8 cellular contexts compared by ENCODE assay signal in the genomic region with DNA sequence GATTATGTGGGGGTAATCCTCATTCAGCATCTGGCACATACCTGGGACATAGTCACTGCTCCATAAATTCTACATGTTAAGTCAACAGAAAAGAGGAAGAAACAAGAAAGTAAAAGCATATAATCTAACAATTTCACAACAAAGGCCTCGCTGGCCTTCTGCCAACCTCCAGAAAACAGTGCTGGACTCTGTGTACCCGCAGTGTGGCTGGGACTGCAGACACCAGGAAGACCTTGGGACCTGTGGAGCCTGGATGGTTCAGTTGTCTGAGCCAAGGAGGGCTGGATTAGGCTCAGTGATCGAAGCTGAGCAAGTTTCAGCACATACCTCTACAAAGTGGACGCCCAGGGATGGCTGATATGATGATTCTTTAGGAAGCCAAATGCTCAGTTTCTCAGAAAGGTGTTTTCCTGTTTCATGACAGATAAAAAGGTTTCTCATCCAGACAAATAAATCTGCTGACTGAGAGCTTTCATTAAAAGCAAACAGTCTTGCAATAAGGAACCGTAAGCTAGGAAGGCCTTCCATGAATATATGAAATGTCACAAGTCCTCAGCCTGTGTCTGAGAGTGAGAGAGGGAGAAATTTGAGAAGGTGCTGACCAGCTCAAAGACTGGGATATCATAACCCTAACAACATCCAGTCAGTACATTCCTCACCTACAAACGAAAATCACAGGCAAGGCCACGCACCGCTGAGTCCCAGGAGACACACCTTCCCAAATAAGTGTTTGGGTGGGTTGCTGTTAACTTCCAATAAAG. TPM values are rescaled to one million over a fixed set of nuclear protein-coding genes. Genes with fewer than 3 reads are reported as not detected.
DNase-seq lines count a peak whose midpoint lies in the region; ATAC-seq, FAIRE-seq and TF ChIP-seq lines count a peak whose summit lies in the region.

No MANE protein-coding gene starts in this region.

- ATAC-seq in stimulated activated naive CD8-positive, alpha-beta T cell treated with anti-CD3 and anti-CD28 coated beads, Interleukin-15, amount 100 ng/mL, for 72 hours, result no peak
- ATAC-seq in HG02588 (IDR thresholded peaks at IDR 0.05; ENCODE audit: unreplicated experiment) (no peak), GM21786 (IDR thresholded peaks at IDR 0.05; ENCODE audit: unreplicated experiment) (no peak), GM23338 (no peak)

- H3K36me3 ChIP-seq in GM23338 (ENCODE audit: insufficient read depth), result no peaks in the 10 kb centered on the region

- peaks cover 100% of the 10 kb centered on the region for H3K79me2 ChIP-seq in GM23338 (replicated peaks; ENCODE audit: insufficient read depth)

- peaks cover 91% of the 10 kb centered on the region for H4K20me1 ChIP-seq in GM23338 (replicated peaks; ENCODE audit: insufficient read depth)

- DNase-seq in NB4 (ENCODE audit: low read depth), result peak; percentile 71
- peak; percentile 27 for DNase-seq in kidney tubule cell (ENCODE audit: low spot score)
- DNase-seq in stimulated activated naive CD8-positive, alpha-beta T cell treated with anti-CD3 and anti-CD28 coated beads, Interleukin-15, amount 100 ng/mL, for 72 hours, result no peak
- no peak for DNase-seq in GM12891 (ENCODE audit: insufficient read length, low spot score)
- DNase-seq in GM23338 (ENCODE audit: low spot score), result no peak

- TF ChIP-seq POLR2A in NB4 (IDR thresholded peaks at IDR 0.05; ENCODE audit: extremely low read depth, insufficient read length) (no peak), GM12891 (IDR thresholded peaks at IDR 0.05; ENCODE audit: low read depth, low read length) (no peak)

- H3K27ac Mint-ChIP-seq in stimulated activated naive CD8-positive, alpha-beta T cell treated with anti-CD3 and anti-CD28 coated beads, Interleukin-15, amount 100 ng/mL, for 72 hours, result peak overlapping the region; percentile 63 to 67
- H3K27ac Mint-ChIP-seq in GM23338, result no peak overlapping the region

- no peaks in the 10 kb centered on the region for H3K27me3 Mint-ChIP-seq in stimulated activated naive CD8-positive, alpha-beta T cell treated with anti-CD3 and anti-CD28 coated beads, Interleukin-15, amount 100 ng/mL, for 72 hours
- peaks cover 9% of the 10 kb centered on the region for H3K27me3 Mint-ChIP-seq in GM23338 (ENCODE audit: insufficient read depth, low read depth, poor library complexity)

- no peak overlapping the region for H3K4me3 ChIP-seq in NB4 (ENCODE audit: low read depth, low read length)
- no peak overlapping the region for H3K4me3 ChIP-seq in GM23338

- H3K27me3 ChIP-seq in GM23338 (ENCODE audit: insufficient read depth), result no peaks in the 10 kb centered on the region

- no peak overlapping the region for H2AFZ ChIP-seq in GM23338

- H3K9me3 Mint-ChIP-seq in stimulated activated naive CD8-positive, alpha-beta T cell treated with anti-CD3 and anti-CD28 coated beads, Interleukin-15, amount 100 ng/mL, for 72 hours, result no peaks in the 10 kb centered on the region
- no peaks in the 10 kb centered on the region for H3K9me3 Mint-ChIP-seq in GM23338

- H3F3A ChIP-seq in GM23338 (replicated peaks; ENCODE audit: low read depth), result 0 out of 2 replicates have a peak, but pooled peaks cover 8% of the 10 kb centered on the region

- peaks cover 25% of the 10 kb centered on the region for H3K4me1 ChIP-seq in GM23338 (ENCODE audit: insufficient read depth)

- TF ChIP-seq CTCF in NB4 (IDR thresholded peaks at IDR 0.05; ENCODE audit: low read depth, low read length) (no peak), GM23338 (conservative IDR thresholded peaks at IDR 0.05; ENCODE audit: low read depth in 2 of 2) (no peak)

- peaks cover 96% of the 10 kb centered on the region for H3K4me1 Mint-ChIP-seq in stimulated activated naive CD8-positive, alpha-beta T cell treated with anti-CD3 and anti-CD28 coated beads, Interleukin-15, amount 100 ng/mL, for 72 hours
- peaks cover 37% of the 10 kb centered on the region for H3K4me1 Mint-ChIP-seq in GM23338

- H3K4me3 Mint-ChIP-seq in stimulated activated naive CD8-positive, alpha-beta T cell treated with anti-CD3 and anti-CD28 coated beads, Interleukin-15, amount 100 ng/mL, for 72 hours, result peak overlapping the region; percentile 19 to 53
- H3K4me3 Mint-ChIP-seq in GM23338, result no peak overlapping the region

- H3K27ac ChIP-seq in angular gyrus (ENCODE audit: low read depth, low read length) (peak overlapping the region; percentile 77), GM23338 (ENCODE audit: low read depth) (no peak overlapping the region)

- H3K4me2 ChIP-seq in GM23338, result no peak overlapping the region

- peaks cover 14% of the 10 kb centered on the region; the same call in 2 of the 3 replicates for H3K36me3 Mint-ChIP-seq in GM23338 (ENCODE audit: low read depth)

- no peak for FAIRE-seq in GM12891 (lab: Jason Lieb, UNC)

- H3K9me2 ChIP-seq in GM23338 (ENCODE audit: insufficient read depth), result no peaks in the 10 kb centered on the region

TF ChIP-seq in GM12891, 5 proteins besides CTCF, POLR2A, EP300 and RAD21:
- TF ChIP-seq PAX5 (IDR thresholded peaks at IDR 0.05; ENCODE audit: insufficient read depth, low read length, severe bottlenecking) (no peak), SPI1 (IDR thresholded peaks at IDR 0.05; ENCODE audit: low read depth, low read length) (no peak), TAF1 (IDR thresholded peaks at IDR 0.05; ENCODE audit: low read depth, low read length) (no peak), POU2F2 (IDR thresholded peaks at IDR 0.05; ENCODE audit: low read depth, low read length) (no peak), POLR2AphosphoS5 (IDR thresholded peaks at IDR 0.05; ENCODE audit: low read depth, low read length) (no peak)

TF ChIP-seq in GM23338, 12 proteins besides CTCF, POLR2A, EP300 and RAD21:
- TF ChIP-seq CREB1 (CRISPR knock-in tag; IDR thresholded peaks at IDR 0.05; ENCODE audit: low read depth) (no peak), NANOG (IDR thresholded peaks at IDR 0.05; ENCODE audit: borderline replicate concordance) (no peak), EZH2 (IDR thresholded peaks at IDR 0.05; ENCODE audit: low read depth, unreplicated experiment) (no peak), ZNF114 (CRISPR knock-in tag; IDR thresholded peaks at IDR 0.05) (no peak), STAT1 (IDR thresholded peaks at IDR 0.05; ENCODE audit: unreplicated experiment) (no peak), ZNF331 (CRISPR knock-in tag; IDR thresholded peaks at IDR 0.05; ENCODE audit: low read depth) (no peak), EZH2phosphoT487 (IDR thresholded peaks at IDR 0.05; ENCODE audit: unreplicated experiment) (no peak), POLR2AphosphoS5 (IDR thresholded peaks at IDR 0.05; ENCODE audit: low read depth) (no peak), JUNB (IDR thresholded peaks at IDR 0.05; ENCODE audit: unreplicated experiment) (no peak)
- TF ChIP-seq, protein P1, sequence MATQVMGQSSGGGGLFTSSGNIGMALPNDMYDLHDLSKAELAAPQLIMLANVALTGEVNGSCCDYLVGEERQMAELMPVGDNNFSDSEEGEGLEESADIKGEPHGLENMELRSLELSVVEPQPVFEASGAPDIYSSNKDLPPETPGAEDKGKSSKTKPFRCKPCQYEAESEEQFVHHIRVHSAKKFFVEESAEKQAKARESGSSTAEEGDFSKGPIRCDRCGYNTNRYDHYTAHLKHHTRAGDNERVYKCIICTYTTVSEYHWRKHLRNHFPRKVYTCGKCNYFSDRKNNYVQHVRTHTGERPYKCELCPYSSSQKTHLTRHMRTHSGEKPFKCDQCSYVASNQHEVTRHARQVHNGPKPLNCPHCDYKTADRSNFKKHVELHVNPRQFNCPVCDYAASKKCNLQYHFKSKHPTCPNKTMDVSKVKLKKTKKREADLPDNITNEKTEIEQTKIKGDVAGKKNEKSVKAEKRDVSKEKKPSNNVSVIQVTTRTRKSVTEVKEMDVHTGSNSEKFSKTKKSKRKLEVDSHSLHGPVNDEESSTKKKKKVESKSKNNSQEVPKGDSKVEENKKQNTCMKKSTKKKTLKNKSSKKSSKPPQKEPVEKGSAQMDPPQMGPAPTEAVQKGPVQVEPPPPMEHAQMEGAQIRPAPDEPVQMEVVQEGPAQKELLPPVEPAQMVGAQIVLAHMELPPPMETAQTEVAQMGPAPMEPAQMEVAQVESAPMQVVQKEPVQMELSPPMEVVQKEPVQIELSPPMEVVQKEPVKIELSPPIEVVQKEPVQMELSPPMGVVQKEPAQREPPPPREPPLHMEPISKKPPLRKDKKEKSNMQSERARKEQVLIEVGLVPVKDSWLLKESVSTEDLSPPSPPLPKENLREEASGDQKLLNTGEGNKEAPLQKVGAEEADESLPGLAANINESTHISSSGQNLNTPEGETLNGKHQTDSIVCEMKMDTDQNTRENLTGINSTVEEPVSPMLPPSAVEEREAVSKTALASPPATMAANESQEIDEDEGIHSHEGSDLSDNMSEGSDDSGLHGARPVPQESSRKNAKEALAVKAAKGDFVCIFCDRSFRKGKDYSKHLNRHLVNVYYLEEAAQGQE (IDR thresholded peaks at IDR 0.05; ENCODE audit: unreplicated experiment), result no peak
- TF ChIP-seq, protein P2, sequence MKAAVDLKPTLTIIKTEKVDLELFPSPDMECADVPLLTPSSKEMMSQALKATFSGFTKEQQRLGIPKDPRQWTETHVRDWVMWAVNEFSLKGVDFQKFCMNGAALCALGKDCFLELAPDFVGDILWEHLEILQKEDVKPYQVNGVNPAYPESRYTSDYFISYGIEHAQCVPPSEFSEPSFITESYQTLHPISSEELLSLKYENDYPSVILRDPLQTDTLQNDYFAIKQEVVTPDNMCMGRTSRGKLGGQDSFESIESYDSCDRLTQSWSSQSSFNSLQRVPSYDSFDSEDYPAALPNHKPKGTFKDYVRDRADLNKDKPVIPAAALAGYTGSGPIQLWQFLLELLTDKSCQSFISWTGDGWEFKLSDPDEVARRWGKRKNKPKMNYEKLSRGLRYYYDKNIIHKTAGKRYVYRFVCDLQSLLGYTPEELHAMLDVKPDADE (IDR thresholded peaks at IDR 0.05), result no peak

RNA-seq across cellular contexts. Expression of a gene that starts 48.4 kb away (rescaled TPM):
- 305 TPM for polyA plus RNA-seq in GM12891 (2012; ENCODE audit: low read depth, missing spikeins)
- total RNA-seq in GM23338 (2014; rRNA removed; shearing (Covaris generic)), result 183 and 195 TPM in 2 replicates
- polyA plus RNA-seq in GM23338 (2016; fragmentation: Nextera tagmentation; extraction: Ambion mirVana), result 320 and 348 TPM in 2 replicates

Comparison
In these comparisons a context has a peak if more than half of its experiments do, and no peak if none do; other contexts are left out.
1. DNase-seq: peak in NB4 (single experiment) and kidney tubule cell (single experiment); none in stimulated activated naive CD8-positive, alpha-beta T cell treated with anti-CD3 and anti-CD28 coated beads, Interleukin-15, amount 100 ng/mL, for 72 hours (0 of 2), GM12891 (single experiment) and GM23338 (single experiment).